10 cellular contexts compared by ENCODE assay signal in the genomic region with DNA sequence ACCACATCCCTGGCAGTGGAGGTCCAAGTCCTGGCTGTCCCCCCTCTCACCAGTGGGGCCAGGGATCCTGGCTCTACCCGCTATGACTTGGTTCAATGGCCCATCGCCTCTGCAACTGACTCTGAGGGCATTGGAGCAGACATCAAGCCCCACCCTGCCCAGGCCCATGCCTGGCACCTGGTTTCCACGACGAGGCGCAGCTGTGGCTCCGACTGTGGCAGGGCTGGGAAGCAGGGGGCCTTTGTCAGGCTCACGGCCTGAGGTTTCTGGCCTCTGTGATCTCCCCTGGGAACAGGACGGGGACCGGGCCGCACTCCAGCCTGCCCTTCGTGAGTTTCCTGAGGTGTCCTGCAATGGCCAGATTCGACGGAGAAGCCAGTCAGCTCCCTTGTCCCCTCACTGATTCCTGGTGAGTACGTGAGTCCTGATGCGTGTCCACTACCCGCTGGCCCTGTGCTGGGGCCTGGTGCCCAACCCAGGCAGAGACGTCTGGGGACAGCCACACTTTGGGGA.
"Had no signal": no experiment of that assay in that cellular context is flagged by ENCODE, and none has a peak within 500 bp of the region (broad histone marks: within the 10 kb centered on the region; RNA-seq: fewer than 3 reads in every experiment).

No MANE protein-coding gene starts in this region.

- H3K9ac ChIP-seq: parathyroid adenoma had no signal

- DNase-seq: activated CD4-positive, alpha-beta T cell treated with anti-CD3 and anti-CD28 coated beads, Interleukin-2, amount 50 U/mL, for 1 hour; activated CD4-positive, CD25-positive, alpha-beta regulatory T cell; activated T-cell treated with anti-CD3 and anti-CD28 coated beads, Interleukin-2, amount 50 U/mL, for 48 hours; adrenal gland; colonic mucosa; foreskin keratinocyte; stimulated activated CD4-positive, alpha-beta T cell treated with anti-CD3 and anti-CD28 coated beads, Interleukin-4, amount 100 ng/mL, for 4 hours; T-helper 2 cell had no signal

- H3K36me3 ChIP-seq: adrenal gland, colonic mucosa had no signal

- H3K4me1 ChIP-seq: foreskin keratinocyte had no signal

- H3K9me3 ChIP-seq: adrenal gland, colonic mucosa, tibial nerve had no signal

- H3K27ac ChIP-seq: adrenal gland, colonic mucosa, foreskin keratinocyte, parathyroid adenoma, tibial nerve had no signal

- H2AFZ ChIP-seq: parathyroid adenoma had no signal

- H3K4me3 ChIP-seq: adrenal gland, colonic mucosa, tibial nerve had no signal
